ENCODE assay signal across 8 cellular contexts in the genomic region with DNA sequence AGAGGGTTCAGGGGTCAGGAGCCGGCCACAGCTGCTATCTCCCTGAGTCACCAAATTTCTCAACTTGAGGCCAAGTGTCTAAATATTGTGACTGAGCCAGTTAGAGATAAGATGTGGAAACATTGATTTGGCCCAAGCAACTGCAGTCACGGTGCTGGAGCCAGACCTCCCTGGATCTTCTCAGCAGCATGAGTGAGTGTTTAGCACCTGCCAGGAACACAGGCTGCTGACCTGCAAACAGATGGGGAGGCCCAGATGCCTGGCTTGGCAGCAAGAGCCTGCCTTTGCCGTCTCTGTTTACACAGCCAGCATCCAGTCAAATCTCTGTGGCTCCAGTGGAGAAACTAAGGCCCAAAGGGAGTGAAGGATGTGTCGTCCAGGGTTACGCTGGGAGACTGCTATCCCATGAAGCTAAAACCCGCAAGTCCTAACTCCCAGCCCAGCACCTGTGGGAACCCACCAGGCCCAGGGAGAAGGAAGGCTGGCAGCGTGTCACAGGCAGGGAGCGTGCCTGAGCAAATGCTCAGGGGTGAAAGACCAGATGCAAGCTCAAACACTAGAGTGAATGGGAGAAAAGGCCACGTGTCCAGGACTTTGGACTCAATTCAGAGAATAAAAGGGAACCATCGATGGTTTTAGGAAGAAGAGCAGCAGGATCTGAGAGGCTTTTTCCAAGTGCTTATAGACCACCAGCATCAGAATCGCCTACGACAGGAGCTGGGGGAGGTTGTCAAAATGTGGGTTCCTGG. TPM values are rescaled to one million over a fixed set of nuclear protein-coding genes. Genes with fewer than 3 reads are reported as not detected.
A peak's percentile ranks its signal among the peaks of the same experiment; 100 is the strongest.
DNase-seq lines count a peak whose midpoint lies in the region; ATAC-seq lines count a peak whose summit lies in the region.

No MANE protein-coding gene starts in this region.

- peaks cover 11 to 17% (median 16%) of the 10 kb centered on the region in 3 donors for H3K4me1 ChIP-seq in skeletal muscle tissue (ENCODE audit: control insufficient read depth in 3 of 3, insufficient read depth in 3 of 3, low read length in 3 of 3)

- no peaks in the 10 kb centered on the region for H3K36me3 ChIP-seq in skeletal muscle tissue (ENCODE audit: control insufficient read depth in 3 of 3, insufficient read depth in 3 of 3, low read length in 3 of 3)

- H3K9ac ChIP-seq in skeletal muscle tissue (ENCODE audit: low read depth in 1 of 3, low read length in 3 of 3) = no peak overlapping the region

- peaks cover 0 to 4% (median 2%) of the 10 kb centered on the region in 3 donors for H3K9me3 ChIP-seq in skeletal muscle tissue (ENCODE audit: control insufficient read depth in 3 of 3, low read length in 3 of 3)

- H3K36me3 Mint-ChIP-seq in activated T-cell treated with anti-CD3 and anti-CD28 coated beads, Interleukin-2, amount 50 U/mL, for 72 hours (ENCODE audit: insufficient read depth in 2 of 2) = peaks cover 5 to 11% of the 10 kb centered on the region in 2 donors
- no peaks in the 10 kb centered on the region for H3K36me3 Mint-ChIP-seq in activated T-cell treated with anti-CD3 and anti-CD28 coated beads, Interleukin-2, amount 50 U/mL, for 4 hours (ENCODE audit: insufficient read depth)

- H3K4me3 ChIP-seq in skeletal muscle tissue (ENCODE audit: low read length in 3 of 3) = no peak overlapping the region

- H3K9me3 Mint-ChIP-seq in activated T-cell treated with anti-CD3 and anti-CD28 coated beads, Interleukin-2, amount 50 U/mL, for 72 hours = peaks cover 2 to 4% of the 10 kb centered on the region in 2 donors
- H3K9me3 Mint-ChIP-seq in activated T-cell treated with anti-CD3 and anti-CD28 coated beads, Interleukin-2, amount 50 U/mL, for 4 hours = peaks cover 4% of the 10 kb centered on the region

- H3K4me3 Mint-ChIP-seq in activated T-cell treated with anti-CD3 and anti-CD28 coated beads, Interleukin-2, amount 50 U/mL, for 72 hours = peak overlapping the region in 1 of 2 donors; percentile 1
- H3K4me3 Mint-ChIP-seq in activated T-cell treated with anti-CD3 and anti-CD28 coated beads, Interleukin-2, amount 50 U/mL, for 4 hours = no peak overlapping the region

- peak overlapping the region; percentile 78 for H3K27ac Mint-ChIP-seq in activated T-cell treated with anti-CD3 and anti-CD28 coated beads, Interleukin-2, amount 50 U/mL, for 72 hours

- peaks cover 0 to 7% (median 3%) of the 10 kb centered on the region in 3 donors for H3K27me3 ChIP-seq in skeletal muscle tissue (ENCODE audit: control insufficient read depth in 3 of 3, insufficient read depth in 3 of 3, low read length in 3 of 3)

- H3K4me1 Mint-ChIP-seq in activated T-cell treated with anti-CD3 and anti-CD28 coated beads, Interleukin-2, amount 50 U/mL, for 72 hours (ENCODE audit: low read depth) = peaks cover 20% of the 10 kb centered on the region
- peaks cover 7% of the 10 kb centered on the region for H3K4me1 Mint-ChIP-seq in activated T-cell treated with anti-CD3 and anti-CD28 coated beads, Interleukin-2, amount 50 U/mL, for 4 hours (ENCODE audit: low read depth)

- ATAC-seq in activated T-cell treated with anti-CD3 and anti-CD28 coated beads, Interleukin-2, amount 50 U/mL, for 72 hours (replicated peaks in 1 of 2) = peak in 1 of 2 donors; percentile 56
- no peak for ATAC-seq in activated T-cell treated with anti-CD3 and anti-CD28 coated beads, Interleukin-2, amount 50 U/mL, for 4 hours
- ATAC-seq in HG03457 (IDR thresholded peaks at IDR 0.05; ENCODE audit: unreplicated experiment) = no peak
- no peak for ATAC-seq in GM19455 (IDR thresholded peaks at IDR 0.05; ENCODE audit: unreplicated experiment)

- intact Hi-C loops in cardiac septum (cut with DNase I) = no loop called here

- peak overlapping the region; percentile 6 for H3K27ac ChIP-seq in skeletal muscle tissue (ENCODE audit: low read depth, low read length)

- peaks cover 23% of the 10 kb centered on the region for H3K27me3 Mint-ChIP-seq in activated T-cell treated with anti-CD3 and anti-CD28 coated beads, Interleukin-2, amount 50 U/mL, for 72 hours (ENCODE audit: low read depth)
- peaks cover 2% of the 10 kb centered on the region for H3K27me3 Mint-ChIP-seq in activated T-cell treated with anti-CD3 and anti-CD28 coated beads, Interleukin-2, amount 50 U/mL, for 4 hours (ENCODE audit: low read depth)

- no peak for DNase-seq in activated T-cell treated with anti-CD3 and anti-CD28 coated beads, Interleukin-2, amount 50 U/mL, for 72 hours
- no peak for DNase-seq in activated T-cell treated with anti-CD3 and anti-CD28 coated beads, Interleukin-2, amount 50 U/mL, for 4 hours
- DNase-seq in SW480 (ENCODE audit: low spot score) = peak; percentile 55
- peak; percentile 78 for DNase-seq in cardiac septum (ENCODE audit: low spot score)
- no peak for DNase-seq in pons (ENCODE audit: low spot score)

RNA-seq across cellular contexts. Expression of a gene that starts 15.9 kb away (rescaled TPM):
- total RNA-seq in activated T-cell treated with anti-CD3 and anti-CD28 coated beads, Interleukin-2, amount 50 U/mL, for 72 hours = 1 to 10 TPM; 1.8 to 6.3 TPM
- 1 to 10 TPM; 1.6 to 2.4 (median 2.1) TPM for total RNA-seq in activated T-cell treated with anti-CD3 and anti-CD28 coated beads, Interleukin-2, amount 50 U/mL, for 4 hours
- 37.6 TPM for total RNA-seq in cardiac septum
- total RNA-seq in skeletal muscle tissue = 25.6 TPM

Comparison
In these comparisons a context has a peak if more than half of its experiments do, and no peak if none do; other contexts are left out.
1. DNase-seq: peak in SW480 (single experiment) and cardiac septum (single experiment); none in activated T-cell treated with anti-CD3 and anti-CD28 coated beads, Interleukin-2, amount 50 U/mL, for 72 hours (0 of 2), activated T-cell treated with anti-CD3 and anti-CD28 coated beads, Interleukin-2, amount 50 U/mL, for 4 hours (single experiment) and pons (single experiment).